Comparison of ENCODE assay signal across 2 cellular contexts in the genomic region with DNA sequence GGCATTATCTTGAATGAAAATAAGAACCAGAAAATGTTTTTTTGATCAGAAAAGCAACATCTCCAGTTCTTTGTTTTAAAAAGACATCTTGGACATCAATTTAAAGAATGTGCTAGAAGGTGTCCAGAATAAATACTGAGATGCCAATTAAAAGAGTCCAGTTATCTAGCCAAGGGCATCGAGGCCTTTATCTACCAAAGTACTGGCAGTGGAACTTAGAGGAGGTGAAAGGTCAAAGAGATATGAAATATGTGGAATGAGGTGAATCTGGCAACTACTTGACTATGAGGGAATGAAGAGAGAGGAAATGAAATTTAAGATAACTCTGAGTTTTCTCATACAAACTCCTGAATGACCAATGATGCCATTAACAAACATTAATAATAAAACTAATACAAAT.
TF ChIP-seq lines count a peak whose summit lies in the region.

No MANE protein-coding gene starts in this region.

TF ChIP-seq in SK-N-SH, 30 proteins besides CTCF, POLR2A, EP300 and RAD21:
- TF ChIP-seq MEF2A (IDR thresholded peaks at IDR 0.05; ENCODE audit: borderline replicate concordance, low read depth) (no peak), ELF1 (IDR thresholded peaks at IDR 0.05) (no peak)

TF ChIP-seq in endothelial cell of umbilical vein, 7 proteins besides CTCF, POLR2A, EP300 and RAD21:
- TF ChIP-seq POLR2AphosphoS5 (IDR thresholded peaks at IDR 0.05; ENCODE audit: insufficient read depth, low read depth, low read length) (no peak), GATA2 (IDR thresholded peaks at IDR 0.05; ENCODE audit: insufficient read depth, insufficient read length, low read depth, low read length) (peak; percentile 48)
